Comparison of ENCODE assay signal across 11 cellular contexts in genomic region chr15:33994005-33994615, GRCh38. TPM values are rescaled to one million over a fixed set of nuclear protein-coding genes. Genes with fewer than 3 reads are reported as not detected.
A peak's percentile ranks its signal among the peaks of the same experiment; 100 is the strongest.
DNase-seq lines count a peak whose midpoint lies in the region; ATAC-seq, FAIRE-seq and TF ChIP-seq lines count a peak whose summit lies in the region.
"Had no signal": no experiment of that assay in that cellular context is flagged by ENCODE, and none has a peak within 500 bp of the region (broad histone marks: within the 10 kb centered on the region; RNA-seq: fewer than 3 reads in every experiment).

No MANE protein-coding gene starts in this region.

- no peak for FAIRE-seq in D721Med (lab: Jason Lieb, UNC)

- H3K4me1 ChIP-seq in HAP-1 (no peaks in the 10 kb centered on the region), SJCRH30 (no peaks in the 10 kb centered on the region)

- H3K27ac ChIP-seq in SJCRH30 = no peak overlapping the region

- no peak for ATAC-seq in GM19328 (IDR thresholded peaks at IDR 0.05; ENCODE audit: unreplicated experiment)

- TF ChIP-seq CTCF in D721Med (IDR thresholded peaks at IDR 0.05; ENCODE audit: insufficient read depth, missing control alignments) = peak; percentile 72

- H3K27me3 ChIP-seq in HAP-1 (ENCODE audit: low read depth) = no peaks in the 10 kb centered on the region
- no peaks in the 10 kb centered on the region for H3K27me3 ChIP-seq in SJCRH30

- no peak for DNase-seq in D721Med (ENCODE audit: insufficient read length, low spot score)
- peak; percentile 27 to 50 for DNase-seq in HAP-1 (ENCODE audit: low spot score in 2 of 2)
- peak; percentile 41 to 54 for DNase-seq in SJCRH30
- peak; percentile 10 for DNase-seq in glomerular visceral epithelial cell (ENCODE audit: extremely low spot score)
- DNase-seq in NCI-H1048 (lab: John Stamatoyannopoulos, UW) = no peak
- no peak for DNase-seq in NCI-H187 treated with DMSO at 0.1 percent for 48 hours (lab: John Stamatoyannopoulos, UW)
- no peak for DNase-seq in central memory CD4-positive, alpha-beta T cell
- DNase-seq: activated CD8-positive, alpha-beta memory T cell treated with anti-CD3 and anti-CD28 coated beads, Interleukin-2, amount 50 U/mL, for 4 hours had no signal

- H3K9me3 ChIP-seq in HAP-1 = no peaks in the 10 kb centered on the region
- H3K9me3 ChIP-seq in SJCRH30 (replicated peaks) = no peaks in the 10 kb centered on the region

- no peaks in the 10 kb centered on the region for H3K36me3 ChIP-seq in HAP-1 (replicated peaks)
- no peaks in the 10 kb centered on the region for H3K36me3 ChIP-seq in SJCRH30

- in situ Hi-C loops in HAP-1 (cut with MboI; ENCODE audit: low sequenced_read_pairs) = no loop called here

- H3K4me3 ChIP-seq in HAP-1 (no peak overlapping the region), SJCRH30 (no peak overlapping the region)

RNA-seq across cellular contexts. Expression of gene CHRM5, which starts 25.8 kb away (rescaled TPM):
- total RNA-seq in SJCRH30 (2014; rRNA removed; shearing (Covaris generic)) = not detected in 2 replicates
- total RNA-seq: mononuclear cell, subcutaneous adipose tissue had no signal

RNA-seq across cellular contexts. Expression of gene AVEN, which starts 44.9 kb away (rescaled TPM):
- total RNA-seq in SJCRH30 (2014; rRNA removed; shearing (Covaris generic)) = 16.8 and 18.2 TPM in 2 replicates

Comparison
In these comparisons a context has a peak if more than half of its experiments do, and no peak if none do; other contexts are left out.
1. DNase-seq: peak in HAP-1 (2 of 2), SJCRH30 (2 of 2) and glomerular visceral epithelial cell (single experiment); none in D721Med (single experiment), NCI-H1048 (single experiment), NCI-H187 treated with DMSO at 0.1 percent for 48 hours (single experiment) and central memory CD4-positive, alpha-beta T cell (single experiment).